ENCODE assay signal across 21 cellular contexts in genomic region chr20:47700327-47700726, GRCh38.
"Had no signal": no experiment of that assay in that cellular context is flagged by ENCODE, and none has a peak within 500 bp of the region (broad histone marks: within the 10 kb centered on the region; RNA-seq: fewer than 3 reads in every experiment).

No MANE protein-coding gene starts in this region.

- H3K4me3 ChIP-seq: hepatocyte, left ventricle myocardium inferior, lung, ovary, sigmoid colon, spleen, stomach, testis, thyroid gland, transverse colon, upper lobe of left lung, vagina had no signal

- DNase-seq: islet precursor cell; left ventricle myocardium inferior; mesendoderm; naive B cell; natural killer cell; ovary; retina; right cardiac atrium; sigmoid colon; small intestine; spleen; stimulated activated CD4-positive, alpha-beta T cell treated with anti-CD3 and anti-CD28 coated beads, Interleukin-4, amount 100 ng/mL, for 24 hours; stimulated activated naive CD4-positive, alpha-beta T cell treated with Interleukin-2 at 50 U/mL for 16 hours; stomach; testis; thyroid gland; transverse colon; upper lobe of left lung had no signal

- H3K9me3 ChIP-seq: left ventricle myocardium inferior, ovary, sigmoid colon, spleen, stomach, testis, thyroid gland, transverse colon, upper lobe of left lung, vagina had no signal

- H3K27ac ChIP-seq: hepatocyte, left ventricle myocardium inferior, ovary, sigmoid colon, stomach, testis, thyroid gland, transverse colon, upper lobe of left lung, vagina had no signal

- H3K4me1 ChIP-seq: stomach, upper lobe of left lung, vagina had no signal

- FAIRE-seq: small intestine had no signal

- H3K36me3 ChIP-seq: left ventricle myocardium inferior, ovary, sigmoid colon, spleen, thyroid gland, transverse colon, upper lobe of left lung had no signal

- H3K27me3 ChIP-seq: hepatocyte, ovary, sigmoid colon, spleen, stomach, testis, thyroid gland, transverse colon, upper lobe of left lung, vagina had no signal
